In genomic region chr22:19525116-19525660, GRCh38 we compare ENCODE assay signal across 12 cellular contexts. TPM values are rescaled to one million over a fixed set of nuclear protein-coding genes. Genes with fewer than 3 reads are reported as not detected.
DNase-seq lines count a peak whose midpoint lies in the region; ATAC-seq, FAIRE-seq and TF ChIP-seq lines count a peak whose summit lies in the region.
"Had no signal": no experiment of that assay in that cellular context is flagged by ENCODE, and none has a peak within 500 bp of the region (broad histone marks: within the 10 kb centered on the region; RNA-seq: fewer than 3 reads in every experiment).

No MANE protein-coding gene starts in this region.

- H3K9me1 ChIP-seq in endothelial cell of umbilical vein (replicated peaks; ENCODE audit: control insufficient read depth, extremely low read depth, insufficient read depth, low read length) = no peaks in the 10 kb centered on the region

- H3K36me3 Mint-ChIP-seq in activated T-cell treated with anti-CD3 and anti-CD28 coated beads, Interleukin-2, amount 50 U/mL, for 72 hours (ENCODE audit: insufficient read depth in 2 of 2) = peaks cover 2 to 8% of the 10 kb centered on the region in 2 donors
- H3K36me3 Mint-ChIP-seq in mesothelial cell of epicardium (no peaks in the 10 kb centered on the region), Calu3 (ENCODE audit: insufficient read depth, unreplicated experiment) (peaks cover 8% of the 10 kb centered on the region)

- no peaks in the 10 kb centered on the region for H3K9me3 Mint-ChIP-seq in activated T-cell treated with anti-CD3 and anti-CD28 coated beads, Interleukin-2, amount 50 U/mL, for 72 hours
- H3K9me3 Mint-ChIP-seq in mesothelial cell of epicardium (no peaks in the 10 kb centered on the region), Calu3 (ENCODE audit: low read depth, unreplicated experiment) (no peaks in the 10 kb centered on the region)
- H3K9me3 Mint-ChIP-seq: activated CD4-positive, alpha-beta memory T cell treated with anti-CD3 and anti-CD28 coated beads for 36 hours had no signal

- H2AFZ ChIP-seq in endothelial cell of umbilical vein (ENCODE audit: low read depth, low read length) = peak overlapping the region; percentile 34

- H3K4me1 Mint-ChIP-seq in activated T-cell treated with anti-CD3 and anti-CD28 coated beads, Interleukin-2, amount 50 U/mL, for 72 hours (ENCODE audit: low read depth) = peaks cover 17% of the 10 kb centered on the region
- H3K4me1 Mint-ChIP-seq in mesothelial cell of epicardium = peaks cover 12% of the 10 kb centered on the region
- H3K4me1 Mint-ChIP-seq in Calu3 (ENCODE audit: low read depth, unreplicated experiment) = no peaks in the 10 kb centered on the region

- no peak for ATAC-seq in activated T-cell treated with anti-CD3 and anti-CD28 coated beads, Interleukin-2, amount 50 U/mL, for 72 hours (replicated peaks in 1 of 2)

- no peaks in the 10 kb centered on the region for H3K27me3 ChIP-seq in endothelial cell of umbilical vein (ENCODE audit: control insufficient read depth in 2 of 2, insufficient read depth in 2 of 2, low read length in 2 of 2)

- 78% methylated on average over 15 of the region's 15 CpGs for WGBS in urinary bladder

- peak overlapping the region; percentile 45 for H3K4me2 ChIP-seq in endothelial cell of umbilical vein (ENCODE audit: insufficient read depth, low read length)

- no peak for DNase-seq in activated T-cell treated with anti-CD3 and anti-CD28 coated beads, Interleukin-2, amount 50 U/mL, for 72 hours
- DNase-seq in activated T-cell treated with anti-CD3 and anti-CD28 coated beads, Interleukin-2, amount 50 U/mL, for 48 hours = no peak
- peak; percentile 28 for DNase-seq in endothelial cell of umbilical vein (ENCODE audit: low read depth, low spot score)
- DNase-seq in mesothelial cell of epicardium (ENCODE audit: low spot score in 2 of 2, unreplicated experiment in 2 of 2) = no peak
- no peak for DNase-seq in Calu3
- DNase-seq in DMS114 treated with DMSO at 0.1 percent for 48 hours (lab: John Stamatoyannopoulos, UW; ENCODE audit: unreplicated experiment) = no peak
- DNase-seq in anterior cingulate cortex (lab: John Stamatoyannopoulos, UW) = no peak
- DNase-seq: activated CD4-positive, alpha-beta memory T cell treated with anti-CD3 and anti-CD28 coated beads for 36 hours; NCI-H446 treated with DMSO at 0.1 percent for 48 hours; stimulated activated CD4-positive, alpha-beta T cell treated with anti-CD3 and anti-CD28 coated beads, Interleukin-12 subunit alpha, Interleukin-12 subunit beta, amount 100 ng/mL, for 4 hours had no signal

- peak; percentile 50 for FAIRE-seq in endothelial cell of umbilical vein (lab: Jason Lieb, UNC)

- H3K9me3 ChIP-seq in endothelial cell of umbilical vein (replicated peaks; ENCODE audit: control insufficient read depth, insufficient read depth, low read length) = no peaks in the 10 kb centered on the region
- H3K9me3 ChIP-seq: SJSA1 had no signal

- CTCF ChIA-PET in endothelial cell of umbilical vein (lab: Charles Lee) (interaction anchor here (1.4 to 2.4 kb wide), 3 partner anchors 8 to 104 kb away, joined by 3 to 26 read pairs (median 9); no protein-coding TSS in a partner anchor), Calu3 (lab: Charles Lee) (no interaction called here)

- peak overlapping the region; percentile 29 for H3K9ac ChIP-seq in endothelial cell of umbilical vein (replicated peaks; ENCODE audit: extremely low read depth, insufficient read depth, low read length)

- no peaks in the 10 kb centered on the region for H4K20me1 ChIP-seq in endothelial cell of umbilical vein (replicated peaks; ENCODE audit: control insufficient read depth, extremely low read depth, insufficient read depth, low read length)

- H3K27ac ChIP-seq in endothelial cell of umbilical vein (ENCODE audit: insufficient read depth, low read depth, low read length) = peak overlapping the region; percentile 55
- H3K27ac ChIP-seq in urinary bladder (ENCODE audit: low read depth) = no peak overlapping the region
- H3K27ac ChIP-seq: SJSA1 had no signal

- H3K4me3 ChIP-seq in endothelial cell of umbilical vein (replicated peaks in 1 of 3; ENCODE audit: insufficient read depth in 1 of 3, low read depth in 1 of 3, low read length in 3 of 3) = peak overlapping the region in 1 of 3 experiments; percentile 10
- H3K4me3 ChIP-seq in urinary bladder (ENCODE audit: low read depth, low read length) = peak overlapping the region; percentile 1
- H3K4me3 ChIP-seq: SJSA1 had no signal

- intact Hi-C loops in endothelial cell of umbilical vein (cut with micrococcal nuclease) = loop anchor here (1.0 to 2.0 kb wide), 2 partner anchors 8 to 96 kb away; no protein-coding TSS in a partner anchor
- intact Hi-C loops in Calu3 (cut with micrococcal nuclease; ENCODE audit: unreplicated experiment) = no loop called here

- H3K4me1 ChIP-seq in endothelial cell of umbilical vein (ENCODE audit: control insufficient read depth, extremely low read depth, insufficient read depth, low read length) (peaks cover 44% of the 10 kb centered on the region), urinary bladder (ENCODE audit: insufficient read depth) (no peaks in the 10 kb centered on the region)

- H3K36me3 ChIP-seq in endothelial cell of umbilical vein (ENCODE audit: control insufficient read depth in 2 of 2, extremely low read depth in 1 of 2, insufficient read depth in 2 of 2, low read length in 2 of 2) (peaks cover 0 to 2% of the 10 kb centered on the region in 2 experiments), urinary bladder (ENCODE audit: insufficient read depth) (no peaks in the 10 kb centered on the region)

- no peak for TF ChIP-seq POLR2A in endothelial cell of umbilical vein (IDR thresholded peaks at IDR 0.05; ENCODE audit: low read depth, low read length)

- BruUV-seq in endothelial cell of umbilical vein (replicated peaks; lab: Mats Ljungman, UMichigan) = no TSS peak
- no TSS peak for BruUV-seq in Calu3 (replicated peaks; lab: Mats Ljungman, UMichigan)

- POLR2A ChIA-PET in endothelial cell of umbilical vein (lab: Charles Lee) = interaction anchor here (1.3 kb wide), 1 partner anchor 66 kb away, joined by 6 read pairs; no protein-coding TSS in a partner anchor

- peaks cover 28% of the 10 kb centered on the region for H3K79me2 ChIP-seq in endothelial cell of umbilical vein (ENCODE audit: control insufficient read depth, insufficient read depth, low read length)

- dilution Hi-C loops in endothelial cell of umbilical vein (cut with MboI; ENCODE audit: extremely low pct_ligation_motif_present, low sequenced_read_pairs) = no loop called here

- no peak overlapping the region for H3K27ac Mint-ChIP-seq in activated T-cell treated with anti-CD3 and anti-CD28 coated beads, Interleukin-2, amount 50 U/mL, for 72 hours
- H3K27ac Mint-ChIP-seq in mesothelial cell of epicardium = no peak overlapping the region
- no peak overlapping the region for H3K27ac Mint-ChIP-seq in Calu3 (ENCODE audit: unreplicated experiment)
- H3K27ac Mint-ChIP-seq: activated CD4-positive, alpha-beta memory T cell treated with anti-CD3 and anti-CD28 coated beads for 36 hours had no signal

- peak overlapping the region; percentile 57 to 85 for H3K4me3 Mint-ChIP-seq in activated T-cell treated with anti-CD3 and anti-CD28 coated beads, Interleukin-2, amount 50 U/mL, for 72 hours
- H3K4me3 Mint-ChIP-seq in mesothelial cell of epicardium (peak overlapping the region; percentile 60), Calu3 (ENCODE audit: low read depth, unreplicated experiment) (no peak overlapping the region)

- peaks cover 22% of the 10 kb centered on the region for H3K27me3 Mint-ChIP-seq in activated T-cell treated with anti-CD3 and anti-CD28 coated beads, Interleukin-2, amount 50 U/mL, for 72 hours (ENCODE audit: low read depth)
- H3K27me3 Mint-ChIP-seq in mesothelial cell of epicardium (ENCODE audit: low read depth) = peaks cover 60% of the 10 kb centered on the region
- H3K27me3 Mint-ChIP-seq in Calu3 (ENCODE audit: unreplicated experiment) = peaks cover 47% of the 10 kb centered on the region

- no peak for TF ChIP-seq CTCF in endothelial cell of umbilical vein (IDR thresholded peaks at IDR 0.05; ENCODE audit: extremely low read depth in 1 of 2, insufficient read depth in 1 of 2, low read depth in 1 of 2, low read length in 2 of 2)
- no peak for TF ChIP-seq CTCF in mesothelial cell of epicardium (IDR thresholded peaks at IDR 0.05; ENCODE audit: unreplicated experiment)
- no peak for TF ChIP-seq CTCF in Calu3 (IDR thresholded peaks at IDR 0.05; ENCODE audit: unreplicated experiment)

RNA-seq across cellular contexts. Expression of gene CLDN5, which starts 1.0 kb away (rescaled TPM):
- under 1 TPM; 0.30 to 0.36 TPM for total RNA-seq in activated T-cell treated with anti-CD3 and anti-CD28 coated beads, Interleukin-2, amount 50 U/mL, for 72 hours
- total RNA-seq in endothelial cell of umbilical vein = 165 and 198 TPM in 2 replicates
- 252 and 295 TPM in 2 replicates for polyA plus RNA-seq in endothelial cell of umbilical vein
- polyA plus RNA-seq in endothelial cell of umbilical vein (2011; cell fraction: cytosol; rRNA removed) = 89.2 and 151 TPM in 2 replicates
- 50.1 and 55.8 TPM in 2 replicates for polyA plus RNA-seq in endothelial cell of umbilical vein (2011; cell fraction: nucleus; rRNA removed)
- 50.1 and 57.2 TPM in 2 replicates for polyA plus RNA-seq in endothelial cell of umbilical vein (2012)
- polyA minus RNA-seq in endothelial cell of umbilical vein = 41.2 and 60.9 TPM in 2 replicates
- not detected for polyA minus RNA-seq in endothelial cell of umbilical vein (2011; cell fraction: cytosol; rRNA and poly(A)+ RNA removed)
- 17.7 and 35.2 TPM in 2 replicates for polyA minus RNA-seq in endothelial cell of umbilical vein (2011; cell fraction: nucleus; rRNA and poly(A)+ RNA removed)
- total RNA-seq in mesothelial cell of epicardium = not detected in 3 replicates
- 49.3 TPM for total RNA-seq in urinary bladder
- 148 TPM for polyA plus RNA-seq in urinary bladder
- not detected in 2 replicates for total RNA-seq in Calu3 (2022)
- total RNA-seq: SJSA1 had no signal

RNA-seq across cellular contexts. Expression of gene CDC45, which starts 45.5 kb away (rescaled TPM):
- 100 to 1,000 TPM; 119 to 144 TPM for total RNA-seq in activated T-cell treated with anti-CD3 and anti-CD28 coated beads, Interleukin-2, amount 50 U/mL, for 72 hours
- total RNA-seq in endothelial cell of umbilical vein = 40.6 and 44.7 TPM in 2 replicates
- polyA plus RNA-seq in endothelial cell of umbilical vein = 33.2 and 36.6 TPM in 2 replicates
- 43.5 and 50.0 TPM in 2 replicates for polyA plus RNA-seq in endothelial cell of umbilical vein (2011; cell fraction: cytosol; rRNA removed)
- polyA plus RNA-seq in endothelial cell of umbilical vein (2011; cell fraction: nucleus; rRNA removed) = 72.3 and 91.0 TPM in 2 replicates
- 17.1 and 34.7 TPM in 2 replicates for polyA plus RNA-seq in endothelial cell of umbilical vein (2012)
- polyA minus RNA-seq in endothelial cell of umbilical vein = 32.7 and 40.4 TPM in 2 replicates
- 25.7 TPM for polyA minus RNA-seq in endothelial cell of umbilical vein (2011; cell fraction: cytosol; rRNA and poly(A)+ RNA removed)
- polyA minus RNA-seq in endothelial cell of umbilical vein (2011; cell fraction: nucleus; rRNA and poly(A)+ RNA removed) = 28.9 and 31.7 TPM in 2 replicates
- 12.2 to 15.3 TPM (median 12.5 TPM) in 3 replicates for total RNA-seq in mesothelial cell of epicardium
- 4.0 TPM for total RNA-seq in urinary bladder
- 0.34 TPM for polyA plus RNA-seq in urinary bladder
- total RNA-seq in Calu3 (2022) = 45.0 and 52.8 TPM in 2 replicates

RNA-seq across cellular contexts. Expression of gene UFD1, which starts 46.2 kb away (rescaled TPM):
- 10 to 100 TPM; 68.3 to 78.6 TPM for total RNA-seq in activated T-cell treated with anti-CD3 and anti-CD28 coated beads, Interleukin-2, amount 50 U/mL, for 72 hours
- total RNA-seq in endothelial cell of umbilical vein = 122 and 127 TPM in 2 replicates
- 221 and 228 TPM in 2 replicates for polyA plus RNA-seq in endothelial cell of umbilical vein
- 206 and 231 TPM in 2 replicates for polyA plus RNA-seq in endothelial cell of umbilical vein (2011; cell fraction: cytosol; rRNA removed)
- 165 and 194 TPM in 2 replicates for polyA plus RNA-seq in endothelial cell of umbilical vein (2011; cell fraction: nucleus; rRNA removed)
- polyA plus RNA-seq in endothelial cell of umbilical vein (2012) = 125 and 207 TPM in 2 replicates
- 288 and 289 TPM in 2 replicates for polyA minus RNA-seq in endothelial cell of umbilical vein
- polyA minus RNA-seq in endothelial cell of umbilical vein (2011; cell fraction: cytosol; rRNA and poly(A)+ RNA removed) = 33.1 TPM
- 77.9 and 102 TPM in 2 replicates for polyA minus RNA-seq in endothelial cell of umbilical vein (2011; cell fraction: nucleus; rRNA and poly(A)+ RNA removed)
- total RNA-seq in mesothelial cell of epicardium = 38.8 to 45.0 TPM (median 43.2 TPM) in 3 replicates
- total RNA-seq in urinary bladder = 32.6 TPM
- 69.8 TPM for polyA plus RNA-seq in urinary bladder
- total RNA-seq in Calu3 (2022) = 87.8 and 95.7 TPM in 2 replicates

Comparison
In these comparisons a context has a peak if more than half of its experiments do, and no peak if none do; other contexts are left out.
1. RNA of gene CLDN5, which starts 1.0 kb away (total RNA-seq): 165 to 198 TPM in endothelial cell of umbilical vein and 49.3 TPM in urinary bladder (single experiment); 0.30 to 0.36 TPM in activated T-cell treated with anti-CD3 and anti-CD28 coated beads, Interleukin-2, amount 50 U/mL, for 72 hours, not detected in mesothelial cell of epicardium and not detected in Calu3; every median in the first group is over 10 times any median in the second.